ENCODE assay signal across 24 cellular contexts in the genomic region with DNA sequence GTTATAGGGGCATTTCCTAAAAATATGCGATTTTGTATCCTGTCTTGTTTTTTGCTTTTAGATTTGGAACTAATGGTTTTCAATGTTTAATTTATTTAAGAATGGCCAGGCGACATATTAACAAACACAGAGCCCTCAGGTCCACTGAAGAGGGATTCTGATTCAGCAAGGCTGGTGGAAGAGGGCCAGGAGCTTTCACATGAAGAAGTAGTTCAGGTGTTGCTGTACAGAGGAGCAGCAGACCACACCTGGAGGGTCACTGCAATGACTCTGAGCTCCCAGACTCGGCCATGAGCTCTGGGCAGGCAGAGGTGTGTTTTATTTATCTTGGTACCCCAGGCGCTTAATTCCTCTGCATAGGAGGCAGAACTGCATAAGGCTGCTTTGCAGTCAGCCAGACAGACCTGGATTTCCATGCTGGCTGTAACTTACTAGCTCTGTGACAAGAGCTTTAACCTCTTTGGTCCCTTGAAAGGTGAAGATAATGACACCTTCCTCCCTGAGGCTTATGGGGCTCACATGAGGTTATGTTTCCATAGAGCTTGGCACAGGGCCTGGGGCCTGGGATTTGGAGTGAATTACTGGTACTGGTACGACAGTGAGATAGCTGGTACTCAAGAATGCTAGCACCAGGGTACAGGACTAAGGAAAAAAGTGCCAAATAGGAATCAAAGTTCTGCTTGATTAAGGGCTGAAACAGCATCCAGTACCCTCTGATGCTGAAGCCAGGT.
"Had no signal": no experiment of that assay in that cellular context is flagged by ENCODE, and none has a peak within 500 bp of the region (broad histone marks: within the 10 kb centered on the region; RNA-seq: fewer than 3 reads in every experiment).

No MANE protein-coding gene starts in this region.

- H3K9me3 ChIP-seq: lower lobe of right lung, suprapubic skin, upper lobe of left lung had no signal

- H3K27me3 ChIP-seq: dorsolateral prefrontal cortex, suprapubic skin, upper lobe of left lung had no signal

- H3K36me3 ChIP-seq: lower lobe of right lung, suprapubic skin, upper lobe of left lung, WERI-Rb-1 had no signal

- H3K4me1 ChIP-seq: lower lobe of right lung, suprapubic skin, upper lobe of left lung had no signal

- H3K4me3 ChIP-seq: dorsolateral prefrontal cortex, lower lobe of right lung, suprapubic skin, upper lobe of left lung had no signal

- H3K27ac ChIP-seq: dorsolateral prefrontal cortex, lower lobe of right lung, suprapubic skin, upper lobe of left lung, WERI-Rb-1 had no signal

- ATAC-seq: activated CD8-positive, alpha-beta T cell treated with anti-CD3 and anti-CD28 coated beads, Interleukin-2, amount 10 ng/mL, durations not matched to agents 7 days and 5 days; activated naive CD8-positive, alpha-beta T cell treated with anti-CD3 and anti-CD28 coated beads, Interleukin-2, amount 50 U/mL, for 24 hours; effector memory CD8-positive, alpha-beta T cell; esophagus mucosa; lower lobe of right lung; sciatic nerve; stimulated activated effector memory CD8-positive, alpha-beta T cell treated with anti-CD3 and anti-CD28 coated beads, Interleukin-12 subunit alpha, Interleukin-12 subunit beta, amount 100 ng/mL, for 72 hours; stimulated activated naive CD8-positive, alpha-beta T cell treated with anti-CD3 and anti-CD28 coated beads, Interleukin-15, amount 100 ng/mL, for 72 hours; T-cell had no signal

- DNase-seq: activated CD4-positive, alpha-beta T cell treated with anti-CD3 and anti-CD28 coated beads, Interleukin-2, amount 10 ng/mL, durations not matched to agents 7 days and 5 days; activated CD4-positive, CD25-positive, alpha-beta regulatory T cell treated with anti-CD3 and anti-CD28 coated beads, Interleukin-2, amount 50 U/mL, for 72 hours; activated CD8-positive, alpha-beta T cell treated with anti-CD3 and anti-CD28 coated beads, Interleukin-2, amount 10 ng/mL, durations not matched to agents 7 days and 5 days; activated gamma-delta T cell; activated naive CD4-positive, alpha-beta T cell treated with anti-CD3 and anti-CD28 coated beads, Interleukin-2, amount 50 U/mL, for 16 hours; activated naive CD8-positive, alpha-beta T cell treated with anti-CD3 and anti-CD28 coated beads, Interleukin-2, amount 50 U/mL, for 24 hours; central memory CD4-positive, alpha-beta T cell; dorsolateral prefrontal cortex; effector memory CD8-positive, alpha-beta T cell; foreskin melanocyte; hypothalamus; lower lobe of right lung; mesendoderm; naive B cell; occipital lobe; stimulated activated CD4-positive, alpha-beta T cell treated with anti-CD3 and anti-CD28 coated beads, Interleukin-2, amount 100 ng/mL, for 24 hours; stimulated activated naive CD8-positive, alpha-beta T cell treated with anti-CD3 and anti-CD28 coated beads, Interleukin-15, amount 100 ng/mL, for 72 hours; T-cell; WERI-Rb-1 had no signal
